ENCODE assay signal across 20 cellular contexts in genomic region chr6:169587992-169588391, GRCh38.
"Had no signal": no experiment of that assay in that cellular context is flagged by ENCODE, and none has a peak within 500 bp of the region (broad histone marks: within the 10 kb centered on the region; RNA-seq: fewer than 3 reads in every experiment).

No MANE protein-coding gene starts in this region.

- ATAC-seq: heart right ventricle; left lobe of liver; psoas muscle; right lobe of liver; stimulated activated memory B cell treated with anti-CD40 and anti-IgM and Interleukin-4, amounts not matched to agents 10 μg/mL and 1 μg/mL and 100 μg/mL, for 72 hours; upper lobe of right lung had no signal

- H3K27ac Mint-ChIP-seq: mesothelial cell of epicardium; nephron progenitor cell; stimulated activated memory B cell treated with anti-CD40 and anti-IgM and Interleukin-4, amounts not matched to agents 10 μg/mL and 1 μg/mL and 100 μg/mL, for 72 hours; stimulated activated naive CD8-positive, alpha-beta T cell treated with anti-CD3 and anti-CD28 coated beads, Interleukin-15, Interleukin-2, amounts not matched to agents 100 ng/mL and 50 ng/mL, for 24 hours had no signal

- H3K36me3 ChIP-seq: heart right ventricle, neutrophil, right lobe of liver, tibial nerve, upper lobe of right lung, vagina had no signal

- H3K4me1 Mint-ChIP-seq: nephron progenitor cell had no signal

- H3K9me3 ChIP-seq: neutrophil, right lobe of liver, upper lobe of right lung, vagina had no signal

- H3K27ac ChIP-seq: dorsolateral prefrontal cortex, heart right ventricle, neutrophil, psoas muscle, right lobe of liver, upper lobe of right lung, vagina had no signal

- H3K27me3 Mint-ChIP-seq: stimulated activated memory B cell treated with anti-CD40 and anti-IgM and Interleukin-4, amounts not matched to agents 10 μg/mL and 1 μg/mL and 100 μg/mL, for 72 hours; stimulated activated naive CD8-positive, alpha-beta T cell treated with anti-CD3 and anti-CD28 coated beads, Interleukin-15, Interleukin-2, amounts not matched to agents 100 ng/mL and 50 ng/mL, for 24 hours had no signal

- H3K27me3 ChIP-seq: dorsolateral prefrontal cortex, heart right ventricle, neutrophil, right lobe of liver, tibial nerve, upper lobe of right lung, vagina had no signal

- H3K4me3 ChIP-seq: dorsolateral prefrontal cortex, heart right ventricle, psoas muscle, right lobe of liver, tibial nerve, upper lobe of right lung, vagina had no signal

- H3K4me3 Mint-ChIP-seq: mesothelial cell of epicardium; nephron progenitor cell; stimulated activated memory B cell treated with anti-CD40 and anti-IgM and Interleukin-4, amounts not matched to agents 10 μg/mL and 1 μg/mL and 100 μg/mL, for 72 hours; stimulated activated naive CD8-positive, alpha-beta T cell treated with anti-CD3 and anti-CD28 coated beads, Interleukin-15, Interleukin-2, amounts not matched to agents 100 ng/mL and 50 ng/mL, for 24 hours had no signal

- DNase-seq: cortex of kidney; dorsolateral prefrontal cortex; effector CD8-positive, alpha-beta T cell; heart right ventricle; hypothalamus; islet precursor cell; mammary epithelial cell; nephron progenitor cell; psoas muscle; retina; right lobe of liver; stimulated activated CD4-positive, alpha-beta T cell treated with anti-CD3 and anti-CD28 coated beads, Interleukin-4, amount 100 ng/mL, for 1 hour; upper lobe of right lung had no signal

- H3K4me1 ChIP-seq: vagina had no signal
